Comparison of ENCODE assay signal across 8 cellular contexts in the genomic region with DNA sequence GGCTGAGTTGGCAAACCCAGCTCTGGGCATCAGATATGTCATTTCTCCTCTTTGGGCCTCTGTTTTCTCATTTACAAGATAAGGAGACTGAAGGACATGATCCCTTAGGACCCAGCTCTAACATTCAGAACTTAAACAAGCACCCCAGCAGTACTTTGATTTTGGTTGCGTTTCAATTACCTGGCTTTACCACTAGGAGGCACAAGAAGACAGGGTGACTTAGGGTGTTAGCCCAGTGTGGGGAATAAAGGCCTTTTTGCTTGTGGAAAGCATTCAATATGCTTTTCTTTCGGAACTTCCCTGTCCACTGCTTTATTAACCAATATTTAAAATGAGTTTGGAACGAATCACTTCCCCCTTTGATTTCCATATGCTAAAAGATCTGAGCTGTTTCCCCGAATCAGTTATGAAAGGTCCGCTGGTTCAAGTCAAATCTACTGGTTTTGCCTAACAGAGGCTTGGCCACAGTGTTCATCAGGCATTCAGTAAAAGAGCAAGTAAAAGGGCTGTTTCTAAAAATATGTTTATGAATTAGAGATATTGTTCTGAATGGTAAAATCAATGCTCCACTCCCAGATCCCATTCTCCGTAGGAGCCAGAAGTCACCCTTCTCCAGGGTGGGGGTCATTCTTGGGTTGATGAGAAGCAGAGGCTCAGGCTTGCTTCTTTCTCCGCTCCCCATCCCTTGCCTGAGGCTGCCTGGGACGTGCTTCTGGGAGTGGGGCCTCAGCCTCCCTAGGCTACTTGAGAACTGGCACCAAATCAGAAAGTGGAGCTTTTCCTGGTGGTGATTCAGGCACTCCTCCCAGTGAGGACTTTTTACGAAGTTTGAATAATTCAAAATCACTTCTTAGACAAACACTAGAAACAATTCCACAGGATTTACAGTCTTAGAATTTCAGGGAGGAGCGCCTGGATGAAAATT.
A peak's percentile ranks its signal among the peaks of the same experiment; 100 is the strongest.
DNase-seq lines count a peak whose midpoint lies in the region; ATAC-seq and TF ChIP-seq lines count a peak whose summit lies in the region.

No MANE protein-coding gene starts in this region.

- peak overlapping the region; percentile 82 to 88 (median 86) for H3K27ac ChIP-seq in gastroesophageal sphincter

- TF ChIP-seq POLR2A in gastroesophageal sphincter (IDR thresholded peaks at IDR 0.05): no peak

- H3K4me3 Mint-ChIP-seq in activated naive CD4-positive, alpha-beta T cell treated with anti-CD3 and anti-CD28 coated beads, Interleukin-2, amount 10 ng/mL, durations not matched to agents 7 days and 5 days: no peak overlapping the region

- H3K27ac Mint-ChIP-seq in activated naive CD4-positive, alpha-beta T cell treated with anti-CD3 and anti-CD28 coated beads, Interleukin-2, amount 10 ng/mL, durations not matched to agents 7 days and 5 days: peak overlapping the region; percentile 46

- ATAC-seq in HG03521 (IDR thresholded peaks at IDR 0.05; ENCODE audit: unreplicated experiment) (peak; percentile 64), gastroesophageal sphincter (peak; percentile 82), GM18502 (IDR thresholded peaks at IDR 0.05; ENCODE audit: poor library complexity, unreplicated experiment) (no peak)

- H3K36me3 ChIP-seq in gastroesophageal sphincter (peaks cover 13 to 71% of the 10 kb centered on the region in 2 donors), neuron (ENCODE audit: insufficient read depth, low read length) (no peaks in the 10 kb centered on the region)

- no peaks in the 10 kb centered on the region for H3K36me3 Mint-ChIP-seq in activated naive CD4-positive, alpha-beta T cell treated with anti-CD3 and anti-CD28 coated beads, Interleukin-2, amount 10 ng/mL, durations not matched to agents 7 days and 5 days

- TF ChIP-seq CTCF in gastroesophageal sphincter (IDR thresholded peaks at IDR 0.05): peak; percentile 96 to 99 (median 97)

- CTCF ChIA-PET in activated naive CD4-positive, alpha-beta T cell treated with anti-CD3 and anti-CD28 coated beads, Interleukin-2, amount 10 ng/mL, durations not matched to agents 7 days and 5 days (lab: Charles Lee): interaction anchor here (0.6 to 20.5 kb wide), 47 partner anchors 8 to 306 kb away, joined by 3 to 533 read pairs (median 5); a partner anchor contains a TSS

- no peaks in the 10 kb centered on the region for H3K9me3 Mint-ChIP-seq in activated naive CD4-positive, alpha-beta T cell treated with anti-CD3 and anti-CD28 coated beads, Interleukin-2, amount 10 ng/mL, durations not matched to agents 7 days and 5 days

- 9 to 13% methylated on average over 4 to 8 of the region's 10 CpGs for WGBS in gastroesophageal sphincter (ENCODE audit: low coverage in 1 of 2), 2 donors

- peak overlapping the region; percentile 11 to 12 for H3K4me3 ChIP-seq in gastroesophageal sphincter
- H3K4me3 ChIP-seq in neuron (ENCODE audit: low read length): no peak overlapping the region

- H3K4me1 Mint-ChIP-seq in activated naive CD4-positive, alpha-beta T cell treated with anti-CD3 and anti-CD28 coated beads, Interleukin-2, amount 10 ng/mL, durations not matched to agents 7 days and 5 days: peaks cover 20% of the 10 kb centered on the region

- H3K4me1 ChIP-seq in gastroesophageal sphincter (peaks cover 2 to 46% (median 9%) of the 10 kb centered on the region in 3 donors), neuron (ENCODE audit: insufficient read depth, low read length) (peaks cover 7% of the 10 kb centered on the region)

- H3K27me3 ChIP-seq in gastroesophageal sphincter: no peaks in the 10 kb centered on the region
- H3K27me3 ChIP-seq in neuron (ENCODE audit: insufficient read depth, low read length): no peaks in the 10 kb centered on the region

- no peaks in the 10 kb centered on the region for H3K27me3 Mint-ChIP-seq in activated naive CD4-positive, alpha-beta T cell treated with anti-CD3 and anti-CD28 coated beads, Interleukin-2, amount 10 ng/mL, durations not matched to agents 7 days and 5 days

- no peak for TF ChIP-seq EP300 in gastroesophageal sphincter (IDR thresholded peaks at IDR 0.05)

- H3K9me3 ChIP-seq in gastroesophageal sphincter (no peaks in the 10 kb centered on the region), neuron (ENCODE audit: low read length) (no peaks in the 10 kb centered on the region)

- DNase-seq in activated naive CD4-positive, alpha-beta T cell treated with Interleukin-2 at 50 U/mL for 16 hours: peak; percentile 20
- DNase-seq in activated naive CD4-positive, alpha-beta T cell treated with anti-CD3 and anti-CD28 coated beads, Interleukin-2, amount 50 U/mL, for 16 hours: no peak
- peak; percentile 53 for DNase-seq in NOMO-1 treated with dmso at 0.1 percent for 144 hours (lab: John Stamatoyannopoulos, UW; ENCODE audit: unreplicated experiment)
- DNase-seq in activated naive CD4-positive, alpha-beta T cell treated with anti-CD3 and anti-CD28 coated beads, Interleukin-2, amount 10 ng/mL, durations not matched to agents 7 days and 5 days: peak; percentile 48

- H2AFZ ChIP-seq in neuron (ENCODE audit: low read depth, low read length): peak overlapping the region; percentile 44
